In the genomic region with DNA sequence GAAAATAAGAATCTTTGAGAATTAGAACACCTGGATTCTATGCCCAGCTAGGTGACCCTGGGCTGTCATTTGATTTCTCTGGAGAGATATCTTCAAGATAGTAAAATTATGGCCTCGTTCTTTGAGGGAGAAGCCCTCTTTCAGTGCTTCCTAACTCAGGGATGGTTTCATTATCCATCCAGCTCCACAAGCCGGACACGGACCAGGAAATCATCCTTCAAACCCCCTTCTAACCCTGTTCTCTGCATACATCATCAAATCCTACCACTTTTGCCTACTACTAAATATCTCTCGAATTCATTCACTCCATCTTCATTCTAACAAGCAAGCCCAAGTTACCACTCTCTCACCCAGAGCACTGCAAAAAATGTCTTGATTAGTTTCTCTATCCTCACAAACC, we compare ENCODE assay signal across 11 cellular contexts. TPM values are rescaled to one million over a fixed set of nuclear protein-coding genes. Genes with fewer than 3 reads are reported as not detected.
A peak's percentile ranks its signal among the peaks of the same experiment; 100 is the strongest.
DNase-seq lines count a peak whose midpoint lies in the region; ATAC-seq and TF ChIP-seq lines count a peak whose summit lies in the region.
"Had no signal": no experiment of that assay in that cellular context is flagged by ENCODE, and none has a peak within 500 bp of the region (broad histone marks: within the 10 kb centered on the region; RNA-seq: fewer than 3 reads in every experiment).

No MANE protein-coding gene starts in this region.

- H3K4me3 Mint-ChIP-seq in activated naive CD4-positive, alpha-beta T cell treated with anti-CD3 and anti-CD28 coated beads for 36 hours, result peak overlapping the region; percentile 14
- peak overlapping the region; percentile 62 for H3K4me3 Mint-ChIP-seq in T-helper 17 cell
- peak overlapping the region; percentile 59 to 66 for H3K4me3 Mint-ChIP-seq in stimulated activated naive B cell treated with anti-CD40 and anti-IgM and Interleukin-4, amounts not matched to agents 10 μg/mL and 1 μg/mL and 100 μg/mL, for 72 hours

- no peaks in the 10 kb centered on the region for H3K9me3 ChIP-seq in T-helper 17 cell (ENCODE audit: control insufficient read depth, low read length, poor library complexity, severe bottlenecking)
- H3K9me3 ChIP-seq: BE2C had no signal

- H3K27me3 Mint-ChIP-seq in activated naive CD4-positive, alpha-beta T cell treated with anti-CD3 and anti-CD28 coated beads for 36 hours (ENCODE audit: low read depth), result no peaks in the 10 kb centered on the region
- H3K27me3 Mint-ChIP-seq in T-helper 17 cell, result no peaks in the 10 kb centered on the region
- H3K27me3 Mint-ChIP-seq in stimulated activated naive B cell treated with anti-CD40 and anti-IgM and Interleukin-4, amounts not matched to agents 10 μg/mL and 1 μg/mL and 100 μg/mL, for 72 hours, result no peaks in the 10 kb centered on the region

- no peaks in the 10 kb centered on the region for H3K9me3 Mint-ChIP-seq in activated naive CD4-positive, alpha-beta T cell treated with anti-CD3 and anti-CD28 coated beads for 36 hours
- no peaks in the 10 kb centered on the region for H3K9me3 Mint-ChIP-seq in stimulated activated naive B cell treated with anti-CD40 and anti-IgM and Interleukin-4, amounts not matched to agents 10 μg/mL and 1 μg/mL and 100 μg/mL, for 72 hours

- TF ChIP-seq CTCF in fibroblast of pulmonary artery (IDR thresholded peaks at IDR 0.05; ENCODE audit: low read length, missing control alignments), result no peak

- intact Hi-C loops in activated naive CD4-positive, alpha-beta T cell treated with anti-CD3 and anti-CD28 coated beads for 36 hours (cut with micrococcal nuclease), result loop anchor here (1.0 to 5.0 kb wide), 8 partner anchors 9 to 453 kb away; a partner anchor contains a TSS

- peak overlapping the region; percentile 11 for H3K4me3 ChIP-seq in fibroblast of pulmonary artery (replicated peaks; ENCODE audit: low read depth, low read length)

- peak overlapping the region; percentile 51 for H3K27ac Mint-ChIP-seq in activated naive CD4-positive, alpha-beta T cell treated with anti-CD3 and anti-CD28 coated beads for 36 hours
- H3K27ac Mint-ChIP-seq in T-helper 17 cell, result peak overlapping the region; percentile 91
- H3K27ac Mint-ChIP-seq in stimulated activated naive B cell treated with anti-CD40 and anti-IgM and Interleukin-4, amounts not matched to agents 10 μg/mL and 1 μg/mL and 100 μg/mL, for 72 hours, result peak overlapping the region; percentile 94

- H3K36me3 Mint-ChIP-seq in activated naive CD4-positive, alpha-beta T cell treated with anti-CD3 and anti-CD28 coated beads for 36 hours (ENCODE audit: low read depth), result peaks cover 6% of the 10 kb centered on the region
- peaks cover 11% of the 10 kb centered on the region for H3K36me3 Mint-ChIP-seq in T-helper 17 cell (ENCODE audit: low read depth)
- peaks cover 24 to 48% of the 10 kb centered on the region in 2 donors for H3K36me3 Mint-ChIP-seq in stimulated activated naive B cell treated with anti-CD40 and anti-IgM and Interleukin-4, amounts not matched to agents 10 μg/mL and 1 μg/mL and 100 μg/mL, for 72 hours

- CTCF ChIA-PET in activated naive CD4-positive, alpha-beta T cell treated with anti-CD3 and anti-CD28 coated beads for 36 hours (lab: Charles Lee), result no interaction called here

- DNase-seq in activated naive CD4-positive, alpha-beta T cell treated with anti-CD3 and anti-CD28 coated beads for 36 hours, result no peak
- DNase-seq in activated naive CD4-positive, alpha-beta T cell treated with anti-CD3 and anti-CD28 coated beads, Interleukin-2, amount 50 U/mL, for 16 hours, result no peak
- DNase-seq in T-helper 17 cell (no peak), fibroblast of pulmonary artery (ENCODE audit: low read depth) (no peak), COR-L47 (lab: John Stamatoyannopoulos, UW) (no peak), NCI-H2227 (lab: John Stamatoyannopoulos, UW; ENCODE audit: unreplicated experiment) (no peak), DMS79 (lab: John Stamatoyannopoulos, UW) (no peak)
- no peak for DNase-seq in stimulated activated naive B cell treated with anti-CD40 and anti-IgM and Interleukin-4, amounts not matched to agents 10 μg/mL and 1 μg/mL and 100 μg/mL, for 72 hours
- DNase-seq: BE2C; effector memory CD4-positive, alpha-beta T cell; NCI-H524 treated with DMSO at 0.1 percent for 48 hours had no signal

- ATAC-seq in T-helper 17 cell, result no peak
- ATAC-seq in stimulated activated naive B cell treated with anti-CD40 and anti-IgM and Interleukin-4, amounts not matched to agents 10 μg/mL and 1 μg/mL and 100 μg/mL, for 72 hours (replicated peaks), result no peak

- peaks cover 85% of the 10 kb centered on the region for H3K4me1 Mint-ChIP-seq in activated naive CD4-positive, alpha-beta T cell treated with anti-CD3 and anti-CD28 coated beads for 36 hours (ENCODE audit: low read depth)
- H3K4me1 Mint-ChIP-seq in T-helper 17 cell, result peaks cover 43% of the 10 kb centered on the region
- peaks cover 53 to 89% of the 10 kb centered on the region in 2 donors for H3K4me1 Mint-ChIP-seq in stimulated activated naive B cell treated with anti-CD40 and anti-IgM and Interleukin-4, amounts not matched to agents 10 μg/mL and 1 μg/mL and 100 μg/mL, for 72 hours

RNA-seq across cellular contexts. Expression of a gene that starts 57.2 kb away (rescaled TPM):
- total RNA-seq in activated naive CD4-positive, alpha-beta T cell treated with anti-CD3 and anti-CD28 coated beads for 36 hours, result 10 to 100 TPM; 54.8 to 57.4 TPM
- 10 to 100 TPM; 46.6 to 52.9 TPM for total RNA-seq in T-helper 17 cell
